In genomic region chr2:133422946-133423345, GRCh38 we compare ENCODE assay signal across 16 cellular contexts.
DNase-seq lines count a peak whose midpoint lies in the region; FAIRE-seq and TF ChIP-seq lines count a peak whose summit lies in the region.
"Had no signal": no experiment of that assay in that cellular context is flagged by ENCODE, and none has a peak within 500 bp of the region (broad histone marks: within the 10 kb centered on the region; RNA-seq: fewer than 3 reads in every experiment).

No MANE protein-coding gene starts in this region.

- H3K27me3 ChIP-seq in AG04450 (ENCODE audit: control insufficient read depth, insufficient read depth, low read length) (no peaks in the 10 kb centered on the region), HUES48 (ENCODE audit: control insufficient read depth, insufficient read depth, low read length) (no peaks in the 10 kb centered on the region; the same call in 1 of the 2 replicates), osteoblast (ENCODE audit: insufficient read depth, low read length) (no peaks in the 10 kb centered on the region)
- H3K27me3 ChIP-seq: sigmoid colon, SJSA1, transverse colon had no signal

- FAIRE-seq in kidney (lab: Jason Lieb, UNC) = no peak
- FAIRE-seq: TTC549 had no signal

- no peak overlapping the region for H2AFZ ChIP-seq in osteoblast (ENCODE audit: low read length)

- H3K4me1 ChIP-seq in HUES48 (ENCODE audit: control insufficient read depth, insufficient read depth, low read length) (peaks cover 44% of the 10 kb centered on the region), osteoblast (ENCODE audit: insufficient read depth, low read length) (peaks cover 6% of the 10 kb centered on the region), kidney (ENCODE audit: control insufficient read depth in 1 of 2, insufficient read depth in 1 of 2, low read depth in 1 of 2, low read length in 2 of 2) (peaks cover 7 to 17% of the 10 kb centered on the region in 2 donors)
- H3K4me1 ChIP-seq: sigmoid colon had no signal

- CTCF ChIA-PET in AG04450 (lab: Charles Lee) = interaction anchor here (1.4 to 1.9 kb wide), 2 partner anchors 138 to 357 kb away, joined by 3 to 5 read pairs; no protein-coding TSS in a partner anchor

- POLR2A ChIA-PET in AG04450 (lab: Yijun Ruan, JAX) = no interaction called here

- DNase-seq in AG04450 (ENCODE audit: low read depth, low spot score) (peak; percentile 20), astrocyte of the spinal cord (ENCODE audit: low read depth, low spot score) (peak; percentile 64), iris pigment epithelial cell (ENCODE audit: low read depth) (peak; percentile 79), osteoblast (ENCODE audit: insufficient read length, low spot score, missing footprints) (no peak), kidney (no peak), SKM-1 treated with dmso at 0.1 percent for 144 hours (lab: John Stamatoyannopoulos, UW; ENCODE audit: unreplicated experiment) (no peak)
- no peak for DNase-seq in stimulated activated naive CD4-positive, alpha-beta T cell treated with Interleukin-2 at 50 U/mL for 16 hours (lab: John Stamatoyannopoulos, UW)
- DNase-seq: activated CD8-positive, alpha-beta memory T cell treated with anti-CD3 and anti-CD28 coated beads for 24 hours; foreskin melanocyte; H7; sigmoid colon; stimulated activated CD4-positive, alpha-beta T cell treated with anti-CD3 and anti-CD28 coated beads, Interleukin-4, amount 100 ng/mL, for 24 hours; transverse colon had no signal

- intact Hi-C loops in kidney (cut with DNase I) = no loop called here

- in situ Hi-C loops in astrocyte of the spinal cord (cut with HindIII; ENCODE audit: low sequenced_read_pairs) = no loop called here

- H3K9me3 ChIP-seq in AG04450 (ENCODE audit: control insufficient read depth, insufficient read depth, low read length) (no peaks in the 10 kb centered on the region), HUES48 (ENCODE audit: control insufficient read depth, insufficient read depth, low read length) (no peaks in the 10 kb centered on the region), osteoblast (ENCODE audit: low read depth, low read length) (no peaks in the 10 kb centered on the region), kidney (ENCODE audit: control insufficient read depth in 1 of 2, low read length in 2 of 2) (no peaks in the 10 kb centered on the region)
- H3K9me3 ChIP-seq: sigmoid colon, SJSA1, transverse colon had no signal

- TF ChIP-seq CTCF in AG04450 (IDR thresholded peaks at IDR 0.05; ENCODE audit: low read depth, low read length) (no peak), astrocyte of the spinal cord (IDR thresholded peaks at IDR 0.05; ENCODE audit: low read depth, low read length) (no peak), osteoblast (IDR thresholded peaks at IDR 0.05; ENCODE audit: extremely low read depth, low read depth, low read length) (no peak), kidney (IDR thresholded peaks at IDR 0.05; ENCODE audit: borderline replicate concordance, extremely low read depth, insufficient read depth) (no peak)

- H3K27ac ChIP-seq in AG04450 (ENCODE audit: low read depth, low read length) (no peak overlapping the region), HUES48 (ENCODE audit: low read depth, low read length) (peak overlapping the region; percentile 42), osteoblast (ENCODE audit: low read depth, low read length) (no peak overlapping the region), kidney (ENCODE audit: low read depth in 2 of 2, low read length in 2 of 2) (no peak overlapping the region)
- H3K27ac ChIP-seq: sigmoid colon, SJSA1 had no signal

- no peak overlapping the region for H3K4me2 ChIP-seq in osteoblast (ENCODE audit: insufficient read depth, low read length)

- H3K79me2 ChIP-seq in osteoblast (ENCODE audit: insufficient read depth, low read length) = no peaks in the 10 kb centered on the region

- H3K4me3 ChIP-seq in AG04450 (ENCODE audit: low read depth, low read length) = no peak overlapping the region
- no peak overlapping the region for H3K4me3 ChIP-seq in HUES48 (ENCODE audit: low read depth, low read length)
- no peak overlapping the region for H3K4me3 ChIP-seq in astrocyte of the spinal cord (ENCODE audit: low read depth, low read length)
- H3K4me3 ChIP-seq in osteoblast (ENCODE audit: insufficient read depth, low read length) = no peak overlapping the region
- no peak overlapping the region for H3K4me3 ChIP-seq in kidney (ENCODE audit: low read length in 2 of 2)
- H3K4me3 ChIP-seq: sigmoid colon, SJSA1, transverse colon had no signal

- H4K20me1 ChIP-seq in osteoblast (ENCODE audit: insufficient read depth, low read length) = no peaks in the 10 kb centered on the region

- H3K9ac ChIP-seq in HUES48 (ENCODE audit: low read depth, low read length) (no peak overlapping the region), kidney (ENCODE audit: low read length in 2 of 2) (no peak overlapping the region)

- H3K36me3 ChIP-seq in HUES48 (ENCODE audit: control insufficient read depth, insufficient read depth, low read length) (no peaks in the 10 kb centered on the region), osteoblast (ENCODE audit: insufficient read depth, low read length) (no peaks in the 10 kb centered on the region), kidney (ENCODE audit: control insufficient read depth in 1 of 2, insufficient read depth in 2 of 2, low read length in 2 of 2) (no peaks in the 10 kb centered on the region)
- H3K36me3 ChIP-seq: sigmoid colon, SJSA1, transverse colon had no signal

Comparison
In these comparisons a context has a peak if more than half of its experiments do, and no peak if none do; other contexts are left out.
1. DNase-seq: peak in AG04450 (single experiment), astrocyte of the spinal cord (single experiment) and iris pigment epithelial cell (single experiment); none in osteoblast (single experiment), kidney (single experiment), stimulated activated naive CD4-positive, alpha-beta T cell treated with Interleukin-2 at 50 U/mL for 16 hours (single experiment) and SKM-1 treated with dmso at 0.1 percent for 144 hours (single experiment).